In the genomic region with DNA sequence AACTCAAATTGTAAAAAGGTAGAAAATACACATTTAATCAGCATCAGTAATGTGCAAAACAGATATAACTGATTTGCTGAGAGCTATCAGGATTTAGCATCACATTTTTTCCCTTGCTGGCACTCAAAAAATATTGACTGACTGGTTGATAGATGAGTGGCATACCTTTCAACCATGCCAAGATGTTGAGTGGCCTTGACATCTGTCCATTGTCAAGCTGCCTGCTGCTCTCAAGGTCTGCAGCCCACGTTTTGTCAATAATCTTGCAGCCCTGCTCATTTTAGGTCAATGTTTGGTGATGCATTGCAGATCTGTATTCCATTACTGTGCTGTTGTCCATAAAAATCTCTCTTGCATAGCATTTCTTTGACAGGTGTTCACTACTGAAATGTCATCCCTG, we compare ENCODE assay signal across 29 cellular contexts.
"Had no signal": no experiment of that assay in that cellular context is flagged by ENCODE, and none has a peak within 500 bp of the region (broad histone marks: within the 10 kb centered on the region; RNA-seq: fewer than 3 reads in every experiment).

No MANE protein-coding gene starts in this region.

- H3K36me3 Mint-ChIP-seq: activated naive CD8-positive, alpha-beta T cell; mesothelial cell of epicardium; natural killer cell had no signal

- H3K27me3 ChIP-seq: adrenal gland, ascending aorta, brain microvascular endothelial cell, foreskin keratinocyte, neutrophil, ovary, testis, vagina had no signal

- H3K4me3 Mint-ChIP-seq: activated CD4-positive, alpha-beta T cell treated with anti-CD3 and anti-CD28 coated beads, Interleukin-2, amount 10 ng/mL, durations not matched to agents 7 days and 5 days; activated CD8-positive, alpha-beta T cell treated with anti-CD3 and anti-CD28 coated beads, Interleukin-2, amount 10 ng/mL, durations not matched to agents 7 days and 5 days; activated naive CD8-positive, alpha-beta T cell; activated T-cell treated with anti-CD3 and anti-CD28 coated beads, Interleukin-2, amount 50 U/mL, for 4 hours; mesothelial cell of epicardium; natural killer cell had no signal

- H3K36me3 ChIP-seq: adrenal gland, ascending aorta, brain microvascular endothelial cell, neutrophil, ovary, prostate gland, spleen, vagina had no signal

- H3K4me1 ChIP-seq: adrenal gland, ascending aorta, foreskin keratinocyte, prostate gland, spleen, testis, vagina had no signal

- DNase-seq: activated CD4-positive, alpha-beta T cell treated with anti-CD3 and anti-CD28 coated beads, Interleukin-2, amount 10 ng/mL, durations not matched to agents 7 days and 5 days; activated CD8-positive, alpha-beta T cell treated with anti-CD3 and anti-CD28 coated beads, Interleukin-2, amount 10 ng/mL, durations not matched to agents 7 days and 5 days; activated naive CD4-positive, alpha-beta T cell; activated T-cell treated with anti-CD3 and anti-CD28 coated beads, Interleukin-2, amount 50 U/mL, for 4 hours; adrenal gland; brain microvascular endothelial cell; caudate nucleus; dermis blood vessel endothelial cell; effector CD8-positive, alpha-beta T cell; foreskin keratinocyte; hypothalamus; left ventricle myocardium superior; mammary epithelial cell; natural killer cell; ovary; spleen; stimulated activated CD4-positive, alpha-beta T cell treated with anti-CD3 and anti-CD28 coated beads, Interleukin-4, amount 100 ng/mL, for 1 hour; stimulated activated naive CD4-positive, alpha-beta T cell; testis; trophoblast cell had no signal

- H3K4me1 Mint-ChIP-seq: activated CD4-positive, alpha-beta T cell treated with anti-CD3 and anti-CD28 coated beads, Interleukin-2, amount 10 ng/mL, durations not matched to agents 7 days and 5 days; mesothelial cell of epicardium; natural killer cell had no signal

- H3K4me3 ChIP-seq: adrenal gland, ascending aorta, ovary, prostate gland, spleen, testis, vagina had no signal

- H3K9me3 ChIP-seq: adrenal gland, neutrophil, ovary, prostate gland, testis, vagina had no signal

- H3K9me3 Mint-ChIP-seq: activated T-helper 2 cell treated with anti-CD3 and anti-CD28 coated beads, Interferon-gamma antibody, Interleukin-2, Interleukin-4, amounts not matched to agents 10 μg/mL and 5 μg/mL and 100 μg/mL, durations not matched to agents 14 hours and 24 hours and 36 hours; natural killer cell had no signal

- H3K27ac Mint-ChIP-seq: activated CD4-positive, alpha-beta T cell treated with anti-CD3 and anti-CD28 coated beads, Interleukin-2, amount 10 ng/mL, durations not matched to agents 7 days and 5 days; activated CD8-positive, alpha-beta T cell treated with anti-CD3 and anti-CD28 coated beads, Interleukin-2, amount 10 ng/mL, durations not matched to agents 7 days and 5 days; activated naive CD8-positive, alpha-beta T cell; activated T-helper 2 cell treated with anti-CD3 and anti-CD28 coated beads, Interferon-gamma antibody, Interleukin-2, Interleukin-4, amounts not matched to agents 10 μg/mL and 5 μg/mL and 100 μg/mL, durations not matched to agents 14 hours and 24 hours and 36 hours; mesothelial cell of epicardium; natural killer cell had no signal

- H3K27ac ChIP-seq: adrenal gland, ascending aorta, brain microvascular endothelial cell, foreskin keratinocyte, neutrophil, ovary, prostate gland, spleen, testis, vagina, VCaP had no signal

- ATAC-seq: activated CD4-positive, CD25-positive, alpha-beta regulatory T cell treated with anti-CD3 and anti-CD28 coated beads, Interleukin-2, amount 50 U/mL, for 24 hours; activated CD8-positive, alpha-beta T cell treated with anti-CD3 and anti-CD28 coated beads, Interleukin-2, amount 10 ng/mL, durations not matched to agents 7 days and 5 days; activated T-cell treated with anti-CD3 and anti-CD28 coated beads, Interleukin-2, amount 50 U/mL, for 4 hours; foreskin keratinocyte; left ventricle myocardium superior; natural killer cell had no signal
